Comparison of ENCODE assay signal across 8 cellular contexts in the genomic region with DNA sequence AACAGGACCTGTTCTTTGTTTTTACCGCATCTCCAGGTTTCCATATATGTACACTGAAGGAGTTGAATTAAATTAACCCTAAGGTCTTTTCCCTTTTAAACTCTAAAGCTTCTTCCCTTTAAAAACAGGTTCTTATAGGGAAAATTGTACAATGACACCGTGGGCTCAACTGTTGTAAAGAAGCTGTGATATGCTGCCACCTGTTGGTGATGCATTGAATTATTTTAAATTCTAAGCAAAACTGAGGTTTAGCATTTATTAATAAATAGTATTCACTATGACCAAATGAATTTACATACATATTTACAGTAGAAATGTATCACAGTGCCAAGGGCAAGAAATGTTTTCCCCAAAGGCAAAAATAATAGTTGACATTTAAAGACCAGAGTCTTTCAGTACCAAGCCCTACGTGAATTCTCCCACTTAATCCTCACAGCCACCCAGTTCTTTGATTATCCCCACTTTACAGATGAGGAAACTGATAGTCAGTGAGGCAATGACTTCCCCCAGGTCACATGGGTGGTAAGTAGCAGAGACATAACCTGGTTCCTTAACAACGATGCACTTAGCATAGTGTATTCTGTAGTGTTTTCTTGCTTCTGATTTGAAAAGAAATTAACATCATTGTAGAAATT. TPM values are rescaled to one million over a fixed set of nuclear protein-coding genes. Genes with fewer than 3 reads are reported as not detected.
DNase-seq lines count a peak whose midpoint lies in the region; ATAC-seq and TF ChIP-seq lines count a peak whose summit lies in the region.

No MANE protein-coding gene starts in this region.

- peak; percentile 44 for ATAC-seq in effector memory CD8-positive, alpha-beta T cell (replicated peaks)
- no peak for ATAC-seq in HG03159 (IDR thresholded peaks at IDR 0.05; ENCODE audit: unreplicated experiment)

- BruUV-seq in Caco-2 (replicated peaks; lab: Mats Ljungman, UMichigan): no TSS peak

- 0 out of 2 replicates have a peak, but pooled peaks cover 8% of the 10 kb centered on the region for H3K9me3 ChIP-seq in Caco-2
- no peaks in the 10 kb centered on the region for H3K9me3 ChIP-seq in Peyer's patch
- no peaks in the 10 kb centered on the region for H3K9me3 ChIP-seq in effector memory CD4-positive, alpha-beta T cell (ENCODE audit: control insufficient read depth, low read length)

- no peak overlapping the region for H3K4me3 ChIP-seq in Caco-2 (ENCODE audit: low read depth, low read length)
- no peak overlapping the region for H3K4me3 ChIP-seq in HFF-Myc (replicated peaks; ENCODE audit: low read depth, low read length)
- H3K4me3 ChIP-seq in Peyer's patch: no peak overlapping the region
- no peak overlapping the region for H3K4me3 ChIP-seq in effector memory CD4-positive, alpha-beta T cell (ENCODE audit: insufficient read depth, low read depth, low read length, poor library complexity, severe bottlenecking)

- intact Hi-C loops in Caco-2 (cut with micrococcal nuclease; ENCODE audit: unreplicated experiment): loop anchor here (1.0 to 10.0 kb wide), 3 partner anchors 79 to 695 kb away; no protein-coding TSS in a partner anchor

- no peak overlapping the region for H3K27ac Mint-ChIP-seq in Caco-2 (ENCODE audit: unreplicated experiment)
- no peak overlapping the region for H3K27ac Mint-ChIP-seq in effector memory CD8-positive, alpha-beta T cell

- H3K27me3 Mint-ChIP-seq in Caco-2 (ENCODE audit: insufficient read depth, unreplicated experiment): peaks cover 3% of the 10 kb centered on the region
- peaks cover 18 to 20% of the 10 kb centered on the region in 2 donors for H3K27me3 Mint-ChIP-seq in effector memory CD8-positive, alpha-beta T cell

- TF ChIP-seq POLR2A in Peyer's patch (IDR thresholded peaks at IDR 0.05): no peak

- H3K36me3 ChIP-seq in Caco-2 (ENCODE audit: control insufficient read depth, insufficient read depth, low read length): no peaks in the 10 kb centered on the region
- no peaks in the 10 kb centered on the region for H3K36me3 ChIP-seq in Peyer's patch
- H3K36me3 ChIP-seq in effector memory CD4-positive, alpha-beta T cell (ENCODE audit: control insufficient read depth, insufficient read depth, low read length): no peaks in the 10 kb centered on the region

- H3K9me3 Mint-ChIP-seq in Caco-2 (ENCODE audit: unreplicated experiment): peaks cover 15% of the 10 kb centered on the region
- H3K9me3 Mint-ChIP-seq in effector memory CD8-positive, alpha-beta T cell: no peaks in the 10 kb centered on the region

- H3K4me1 Mint-ChIP-seq in Caco-2 (ENCODE audit: low read depth, unreplicated experiment): no peaks in the 10 kb centered on the region
- H3K4me1 Mint-ChIP-seq in effector memory CD8-positive, alpha-beta T cell (ENCODE audit: low read depth in 2 of 2): peaks cover 11 to 12% of the 10 kb centered on the region in 2 donors

- POLR2A ChIA-PET in Caco-2 (lab: Charles Lee): no interaction called here

- no peaks in the 10 kb centered on the region for H3K36me3 Mint-ChIP-seq in Caco-2 (ENCODE audit: insufficient read depth, unreplicated experiment)
- H3K36me3 Mint-ChIP-seq in effector memory CD8-positive, alpha-beta T cell (ENCODE audit: insufficient read depth): no peaks in the 10 kb centered on the region

- DNase-seq in Caco-2 (peak in 1 of 2 experiments; percentile 45), HFF-Myc (ENCODE audit: extremely low read depth, low read depth) (peak; percentile 33), Peyer's patch (no peak), middle frontal gyrus (ENCODE audit: extremely low spot score, low spot score) (peak; percentile 22)
- DNase-seq in effector memory CD8-positive, alpha-beta T cell: peak; percentile 20 to 43 (median 22)
- DNase-seq in effector memory CD4-positive, alpha-beta T cell: no peak
- DNase-seq in activated CD4-positive, CD25-positive, alpha-beta regulatory T cell treated with anti-CD3 and anti-CD28 coated beads, Interleukin-2, amount 50 U/mL, for 72 hours: no peak

- TF ChIP-seq CTCF in Caco-2 (IDR thresholded peaks at IDR 0.05; ENCODE audit: insufficient read depth in 1 of 2, low read depth in 1 of 2, low read length in 1 of 2, severe bottlenecking in 1 of 2, unreplicated experiment in 1 of 2) (peak; percentile 62 to 75), HFF-Myc (IDR thresholded peaks at IDR 0.05; ENCODE audit: low read depth, low read length, missing control alignments) (peak; percentile 56), Peyer's patch (IDR thresholded peaks at IDR 0.05) (peak; percentile 52 to 90 (median 84))

- H3K4me1 ChIP-seq in Caco-2 (no peaks in the 10 kb centered on the region), Peyer's patch (no peaks in the 10 kb centered on the region)
- H3K4me1 ChIP-seq in effector memory CD4-positive, alpha-beta T cell (ENCODE audit: control insufficient read depth, insufficient read depth, low read length, poor library complexity, severe bottlenecking): peaks cover 4% of the 10 kb centered on the region

- CTCF ChIA-PET in Caco-2 (lab: Charles Lee): interaction anchor here (0.6 to 2.2 kb wide), 9 partner anchors 16 to 562 kb away, joined by 3 to 20 read pairs (median 3); a partner anchor contains a TSS

- H3K4me3 Mint-ChIP-seq in Caco-2 (ENCODE audit: unreplicated experiment): no peak overlapping the region
- no peak overlapping the region for H3K4me3 Mint-ChIP-seq in effector memory CD8-positive, alpha-beta T cell

- H3K27me3 ChIP-seq in Caco-2 (replicated peaks; ENCODE audit: control insufficient read depth, insufficient read depth, low read length) (no peaks in the 10 kb centered on the region), Peyer's patch (no peaks in the 10 kb centered on the region)
- no peaks in the 10 kb centered on the region for H3K27me3 ChIP-seq in effector memory CD4-positive, alpha-beta T cell (replicated peaks; ENCODE audit: control insufficient read depth, insufficient read depth, low read length, poor library complexity, severe bottlenecking)

- no peak overlapping the region for H3K27ac ChIP-seq in Peyer's patch
- H3K27ac ChIP-seq in effector memory CD4-positive, alpha-beta T cell (ENCODE audit: insufficient read depth, low read length, poor library complexity, severe bottlenecking): no peak overlapping the region

RNA-seq across cellular contexts. Expression of a gene that starts 35.7 kb away (rescaled TPM):
- total RNA-seq in Caco-2 (2022) (31.6 and 32.7 TPM in 2 replicates), Peyer's patch (10 to 100 TPM; 14.2 to 30.5 (median 28.1) TPM)

Comparison
In these comparisons a context has a peak if more than half of its experiments do, and no peak if none do; other contexts are left out.
1. DNase-seq: peak in HFF-Myc (single experiment), effector memory CD8-positive, alpha-beta T cell (3 of 3) and middle frontal gyrus (single experiment); none in Peyer's patch (0 of 3), effector memory CD4-positive, alpha-beta T cell (0 of 3) and activated CD4-positive, CD25-positive, alpha-beta regulatory T cell treated with anti-CD3 and anti-CD28 coated beads, Interleukin-2, amount 50 U/mL, for 72 hours (single experiment).
2. Peak in every context shown above with its lines, with median percentiles within 50 percentile points of each other: CTCF ChIP-seq.